In genomic region chr7:1569833-1570632, GRCh38 we compare ENCODE assay signal across 7 cellular contexts. TPM values are rescaled to one million over a fixed set of nuclear protein-coding genes. Genes with fewer than 3 reads are reported as not detected.
DNase-seq lines count a peak whose midpoint lies in the region; ATAC-seq and FAIRE-seq lines count a peak whose summit lies in the region.

Gene PSMG3, minus strand, starts transcription at chr7:1570032. Its CDS starts 693 bp downstream, at chr7:1569339.

- ATAC-seq in HG02943 (IDR thresholded peaks at IDR 0.05; ENCODE audit: low read depth, unreplicated experiment) (peak; percentile 83), sciatic nerve (peak; percentile 95)

- intact Hi-C loops in sciatic nerve (cut with DNase I), result loop anchor here (10.0 kb wide), 1 partner anchor 65 kb away; the partner anchor contains the start of gene INTS1

- DNase-seq in GM18507 (ENCODE audit: extremely low spot score, insufficient read length, low read depth), result peak; percentile 97
- DNase-seq in NCI-H2029 treated with DMSO at 0.1 percent for 48 hours (lab: John Stamatoyannopoulos, UW), result peak; percentile 65
- peak; percentile 70 for DNase-seq in T1000 (lab: John Stamatoyannopoulos, UW)
- peak; percentile 97 for DNase-seq in astrocyte of the hippocampus (ENCODE audit: low read depth, low spot score)
- peak in 50 of 51 donors; percentile 38 to 94 (median 79) for DNase-seq in hypothalamus (lab: John Stamatoyannopoulos, UW)
- peak; percentile 95 for DNase-seq in sciatic nerve (ENCODE audit: low spot score)

- peak; percentile 72 for FAIRE-seq in GM18507 (lab: Jason Lieb, UNC)

RNA-seq across cellular contexts. Expression of gene PSMG3, which starts in this region (rescaled TPM):
- 17.5 TPM for total RNA-seq in sciatic nerve

Comparison
In these comparisons a context has a peak if more than half of its experiments do, and no peak if none do; other contexts are left out.
1. Peak in every context shown above with its lines: DNase-seq and ATAC-seq.